ENCODE assay signal across 12 cellular contexts in genomic region chr18:37294951-37295350, GRCh38.
DNase-seq lines count a peak whose midpoint lies in the region; TF ChIP-seq lines count a peak whose summit lies in the region.
"Had no signal": no experiment of that assay in that cellular context is flagged by ENCODE, and none has a peak within 500 bp of the region (broad histone marks: within the 10 kb centered on the region; RNA-seq: fewer than 3 reads in every experiment).

No MANE protein-coding gene starts in this region.

- 1 to 2% methylated on average over 4 of the region's 4 CpGs for WGBS in GM23248 (ENCODE audit: low coverage in 1 of 2, low lambda C conversion rate in 2 of 2, missing lambda C conversion rate in 2 of 2), 2 experiments

- no peaks in the 10 kb centered on the region for H3F3A ChIP-seq in GM23248 (ENCODE audit: insufficient read depth)

- peaks cover 16% of the 10 kb centered on the region for H3K4me1 ChIP-seq in BE2C
- H3K4me1 ChIP-seq in GM23248 (ENCODE audit: insufficient read depth) = peaks cover 6% of the 10 kb centered on the region
- H3K4me1 ChIP-seq: psoas muscle had no signal

- peak; percentile 68 for DNase-seq in BE2C
- DNase-seq in GM23248 = peak; percentile 37
- peak; percentile 51 for DNase-seq in RPMI8226
- DNase-seq in iPS DF 4.7 (ENCODE audit: extremely low read depth, low spot score) = peak; percentile 19
- DNase-seq in stimulated activated naive CD4-positive, alpha-beta T cell treated with Interleukin-2 at 50 U/mL for 16 hours (lab: John Stamatoyannopoulos, UW) = no peak
- DNase-seq in DMS153 treated with DMSO at 0.1 percent for 48 hours (lab: John Stamatoyannopoulos, UW; ENCODE audit: unreplicated experiment) = no peak
- DNase-seq in activated T-cell treated with anti-CD3 and anti-CD28 coated beads, Interleukin-2, amount 50 U/mL, for 1 hour = no peak
- no peak for DNase-seq in DMS79 (lab: John Stamatoyannopoulos, UW)
- DNase-seq: activated T-cell treated with anti-CD3 and anti-CD28 coated beads for 4 hours; psoas muscle; stimulated activated naive B cell treated with anti-CD40 and anti-IgM and Interleukin-4, amounts not matched to agents 10 μg/mL and 1 μg/mL and 100 μg/mL, for 72 hours had no signal

- no peaks in the 10 kb centered on the region for H3K36me3 ChIP-seq in BE2C
- no peaks in the 10 kb centered on the region for H3K36me3 ChIP-seq in GM23248 (ENCODE audit: low read depth)

- H3K4me3 ChIP-seq in BE2C (ENCODE audit: low read depth, low read length) (no peak overlapping the region), GM23248 (no peak overlapping the region)
- H3K4me3 ChIP-seq: psoas muscle had no signal

- no peak overlapping the region for H2AFZ ChIP-seq in GM23248

- H3K79me2 ChIP-seq in GM23248 (ENCODE audit: insufficient read depth) = no peaks in the 10 kb centered on the region

- in situ Hi-C loops in GM23248 (cut with MboI) = no loop called here

- H3K9me2 ChIP-seq in GM23248 (ENCODE audit: insufficient read depth) = no peaks in the 10 kb centered on the region

- no peak overlapping the region for H3K4me2 ChIP-seq in GM23248 (ENCODE audit: unreplicated experiment)

- H3K9ac ChIP-seq in GM23248 = no peak overlapping the region

- peak; percentile 67 for TF ChIP-seq CTCF in BE2C (IDR thresholded peaks at IDR 0.05; ENCODE audit: low read depth, low read length)

- no peaks in the 10 kb centered on the region for H3K9me3 ChIP-seq in BE2C
- no peaks in the 10 kb centered on the region for H3K9me3 ChIP-seq in GM23248 (ENCODE audit: low read depth)
- H3K9me3 ChIP-seq: psoas muscle had no signal

- no peaks in the 10 kb centered on the region for H4K20me1 ChIP-seq in GM23248 (ENCODE audit: insufficient read depth)

- H3K27ac ChIP-seq in GM23248 = no peak overlapping the region
- H3K27ac ChIP-seq: epithelial cell of prostate, psoas muscle had no signal

- no peaks in the 10 kb centered on the region for H3K27me3 ChIP-seq in BE2C
- H3K27me3 ChIP-seq in GM23248 (replicated peaks; ENCODE audit: insufficient read depth) = peaks cover 12% of the 10 kb centered on the region; the same call in 1 of the 2 replicates

Comparison
In these comparisons a context has a peak if more than half of its experiments do, and no peak if none do; other contexts are left out.
1. DNase-seq: peak in BE2C (single experiment), GM23248 (single experiment), RPMI8226 (single experiment) and iPS DF 4.7 (single experiment); none in stimulated activated naive CD4-positive, alpha-beta T cell treated with Interleukin-2 at 50 U/mL for 16 hours (single experiment), DMS153 treated with DMSO at 0.1 percent for 48 hours (single experiment), activated T-cell treated with anti-CD3 and anti-CD28 coated beads, Interleukin-2, amount 50 U/mL, for 1 hour (single experiment) and DMS79 (single experiment).